Comparison of ENCODE assay signal across 11 cellular contexts in the genomic region with DNA sequence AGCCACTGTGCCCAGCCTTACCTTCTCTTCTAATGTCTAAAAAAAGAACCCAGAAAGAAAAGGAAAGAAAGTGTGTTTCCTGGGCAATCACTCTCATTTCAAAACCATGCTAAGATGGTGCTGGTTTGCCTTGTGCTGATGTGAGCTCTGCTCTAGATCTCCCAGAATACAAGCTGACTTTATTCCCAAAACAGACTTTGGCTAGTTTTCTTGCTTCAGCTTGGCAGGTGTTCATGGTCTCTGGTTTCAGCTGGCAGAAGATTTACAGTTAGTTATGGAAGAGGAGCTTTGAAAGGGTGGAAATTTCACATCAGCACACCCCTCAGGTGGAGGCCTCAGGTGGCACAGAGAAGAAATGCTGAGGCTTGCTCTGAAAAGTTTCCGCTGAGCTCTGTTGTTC. TPM values are rescaled to one million over a fixed set of nuclear protein-coding genes. Genes with fewer than 3 reads are reported as not detected.
"Had no signal": no experiment of that assay in that cellular context is flagged by ENCODE, and none has a peak within 500 bp of the region (broad histone marks: within the 10 kb centered on the region; RNA-seq: fewer than 3 reads in every experiment).

No MANE protein-coding gene starts in this region.

- H3K4me1 ChIP-seq: breast epithelium, left lung, right atrium auricular region, upper lobe of right lung had no signal

- H3K9me3 ChIP-seq: breast epithelium, left lung, right atrium auricular region, upper lobe of right lung had no signal

- H3K27me3 ChIP-seq: breast epithelium, left lung, right atrium auricular region, upper lobe of right lung had no signal

- H3K27ac ChIP-seq: breast epithelium, left lung, right atrium auricular region, upper lobe of right lung had no signal

- H3K36me3 ChIP-seq: breast epithelium, left lung, right atrium auricular region, upper lobe of right lung had no signal

- H3K4me3 ChIP-seq: breast epithelium, left lung, right atrium auricular region, upper lobe of right lung had no signal

- ATAC-seq: activated CD8-positive, alpha-beta memory T cell treated with anti-CD3 and anti-CD28 coated beads, Interleukin-2, amount 10 ng/mL, durations not matched to agents 7 days and 5 days; activated T-cell treated with anti-CD3 and anti-CD28 coated beads, Interleukin-2, amount 50 U/mL, for 4 hours; left lung; stimulated activated memory B cell treated with anti-CD40 and anti-IgM and Interleukin-4, amounts not matched to agents 10 μg/mL and 1 μg/mL and 100 μg/mL, for 72 hours; upper lobe of right lung had no signal

- DNase-seq: activated CD4-positive, alpha-beta T cell treated with anti-CD3 and anti-CD28 coated beads, Interleukin-2, amount 50 U/mL, for 4 hours; activated CD8-positive, alpha-beta memory T cell treated with anti-CD3 and anti-CD28 coated beads, Interleukin-2, amount 10 ng/mL, durations not matched to agents 7 days and 5 days; activated gamma-delta T cell; activated naive CD8-positive, alpha-beta T cell treated with anti-CD3 and anti-CD28 coated beads for 36 hours; activated T-cell treated with anti-CD3 and anti-CD28 coated beads, Interleukin-2, amount 50 U/mL, for 4 hours; dermis blood vessel endothelial cell; left lung; upper lobe of right lung had no signal

RNA-seq across cellular contexts. Expression of gene PPP1R36, which starts 34.4 kb away (rescaled TPM):
- total RNA-seq: activated CD8-positive, alpha-beta memory T cell treated with anti-CD3 and anti-CD28 coated beads, Interleukin-2, amount 10 ng/mL, durations not matched to agents 7 days and 5 days; activated T-cell treated with anti-CD3 and anti-CD28 coated beads, Interleukin-2, amount 50 U/mL, for 4 hours had no signal
